ENCODE assay signal across 14 cellular contexts in the genomic region with DNA sequence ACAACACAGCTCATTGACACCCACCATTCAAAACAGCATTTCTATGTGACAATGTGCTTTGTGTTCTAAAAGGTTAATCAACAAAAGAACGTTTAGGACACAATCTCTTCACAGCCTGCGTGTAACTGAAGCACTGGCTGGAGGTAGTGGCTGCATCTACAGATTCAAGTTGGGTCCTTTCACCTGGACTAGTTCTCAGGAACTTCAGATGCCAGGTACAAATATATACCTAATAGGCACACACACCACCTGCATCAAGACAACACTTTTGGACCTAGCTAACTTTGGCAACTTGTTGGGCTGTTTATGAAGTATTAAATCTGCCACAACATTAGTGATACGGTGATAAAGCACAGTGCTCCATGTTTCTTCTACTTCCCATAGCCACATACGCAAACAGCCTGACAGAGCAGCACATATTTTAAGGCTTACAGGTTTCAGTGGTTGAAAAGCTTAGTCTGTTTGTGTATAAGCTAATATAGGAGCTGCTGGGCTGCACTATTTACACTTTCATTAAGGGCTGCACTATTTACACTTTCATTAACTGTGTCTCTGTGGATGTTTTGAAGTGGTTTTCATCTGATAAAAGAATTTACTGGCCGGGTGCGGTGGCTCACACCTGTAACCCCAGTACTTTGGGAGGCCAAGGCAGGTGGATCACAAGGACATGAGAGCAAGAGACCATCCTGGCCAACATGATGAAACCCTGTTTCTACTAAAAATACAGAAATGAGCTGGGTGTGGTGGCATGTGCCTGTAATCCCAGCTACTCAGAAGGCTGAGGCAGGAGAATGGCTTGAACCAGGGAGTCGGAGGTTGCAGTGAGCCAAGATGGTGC.
DNase-seq lines count a peak whose midpoint lies in the region; ATAC-seq and TF ChIP-seq lines count a peak whose summit lies in the region.
"Had no signal": no experiment of that assay in that cellular context is flagged by ENCODE, and none has a peak within 500 bp of the region (broad histone marks: within the 10 kb centered on the region; RNA-seq: fewer than 3 reads in every experiment).

No MANE protein-coding gene starts in this region.

- no peak overlapping the region for H3K4me3 Mint-ChIP-seq in activated naive CD8-positive, alpha-beta T cell treated with anti-CD3 and anti-CD28 coated beads, Interleukin-2, amount 50 U/mL, for 24 hours
- H3K4me3 Mint-ChIP-seq in activated naive CD8-positive, alpha-beta T cell treated with anti-CD3 and anti-CD28 coated beads for 36 hours = no peak overlapping the region
- H3K4me3 Mint-ChIP-seq: activated naive CD4-positive, alpha-beta T cell treated with anti-CD3 and anti-CD28 coated beads, Interleukin-2, amount 10 ng/mL, durations not matched to agents 7 days and 5 days had no signal

- no peak overlapping the region for H2AFZ ChIP-seq in smooth muscle cell (ENCODE audit: low read depth)
- H2AFZ ChIP-seq: parathyroid adenoma had no signal

- H3K27ac ChIP-seq in epithelial cell of prostate (peak overlapping the region; percentile 52), smooth muscle cell (ENCODE audit: low read depth) (peak overlapping the region; percentile 70)
- H3K27ac ChIP-seq: parathyroid adenoma, Peyer's patch had no signal

- ATAC-seq in activated naive CD8-positive, alpha-beta T cell treated with anti-CD3 and anti-CD28 coated beads, Interleukin-2, amount 50 U/mL, for 24 hours = no peak
- ATAC-seq in HG03378 (IDR thresholded peaks at IDR 0.05; ENCODE audit: unreplicated experiment) = no peak

- H3K9me3 Mint-ChIP-seq in activated naive CD8-positive, alpha-beta T cell treated with anti-CD3 and anti-CD28 coated beads, Interleukin-2, amount 50 U/mL, for 24 hours = no peaks in the 10 kb centered on the region
- no peaks in the 10 kb centered on the region for H3K9me3 Mint-ChIP-seq in activated naive CD8-positive, alpha-beta T cell treated with anti-CD3 and anti-CD28 coated beads for 36 hours
- H3K9me3 Mint-ChIP-seq: activated naive CD4-positive, alpha-beta T cell treated with anti-CD3 and anti-CD28 coated beads, Interleukin-2, amount 10 ng/mL, durations not matched to agents 7 days and 5 days had no signal

- H3K4me2 ChIP-seq in smooth muscle cell = peak overlapping the region; percentile 49

- no peak overlapping the region for H3K4me3 ChIP-seq in smooth muscle cell
- H3K4me3 ChIP-seq: MG63, Peyer's patch had no signal

- no peaks in the 10 kb centered on the region for H3K27me3 Mint-ChIP-seq in activated naive CD8-positive, alpha-beta T cell treated with anti-CD3 and anti-CD28 coated beads, Interleukin-2, amount 50 U/mL, for 24 hours
- H3K27me3 Mint-ChIP-seq in activated naive CD8-positive, alpha-beta T cell treated with anti-CD3 and anti-CD28 coated beads for 36 hours = no peaks in the 10 kb centered on the region
- H3K27me3 Mint-ChIP-seq: activated naive CD4-positive, alpha-beta T cell treated with anti-CD3 and anti-CD28 coated beads, Interleukin-2, amount 10 ng/mL, durations not matched to agents 7 days and 5 days had no signal

- WGBS in smooth muscle cell (ENCODE audit: low lambda C conversion rate) = 55% methylated on average over 7 of the region's 7 CpGs

- no peaks in the 10 kb centered on the region for H3K79me2 ChIP-seq in smooth muscle cell (ENCODE audit: low read depth)

- TF ChIP-seq CTCF in smooth muscle cell (IDR thresholded peaks at IDR 0.05; ENCODE audit: borderline replicate concordance, insufficient read depth, poor library complexity, severe bottlenecking) = no peak

- H3F3A ChIP-seq in smooth muscle cell (ENCODE audit: low read depth) = peaks cover 9% of the 10 kb centered on the region

- no peak for DNase-seq in activated naive CD8-positive, alpha-beta T cell treated with anti-CD3 and anti-CD28 coated beads, Interleukin-2, amount 50 U/mL, for 24 hours
- no peak for DNase-seq in activated naive CD8-positive, alpha-beta T cell treated with anti-CD3 and anti-CD28 coated beads for 36 hours
- DNase-seq in NCI-H774 (lab: John Stamatoyannopoulos, UW) (peak; percentile 63), epithelial cell of prostate (ENCODE audit: low read depth, low spot score) (no peak), smooth muscle cell (lab: John Stamatoyannopoulos, UW; ENCODE audit: unreplicated experiment) (no peak), mucosa of gallbladder (ENCODE audit: low spot score) (no peak), Kasumi-1 (lab: John Stamatoyannopoulos, UW) (no peak)
- DNase-seq: activated CD4-positive, alpha-beta T cell treated with anti-CD3 and anti-CD28 coated beads for 1 hour; activated naive CD4-positive, alpha-beta T cell treated with anti-CD3 and anti-CD28 coated beads, Interleukin-2, amount 10 ng/mL, durations not matched to agents 7 days and 5 days; foreskin melanocyte; MG63; Peyer's patch had no signal

- peaks cover 16% of the 10 kb centered on the region for H3K4me1 Mint-ChIP-seq in activated naive CD8-positive, alpha-beta T cell treated with anti-CD3 and anti-CD28 coated beads, Interleukin-2, amount 50 U/mL, for 24 hours
- peaks cover 21% of the 10 kb centered on the region for H3K4me1 Mint-ChIP-seq in activated naive CD8-positive, alpha-beta T cell treated with anti-CD3 and anti-CD28 coated beads for 36 hours

- no peaks in the 10 kb centered on the region for H3K9me3 ChIP-seq in smooth muscle cell (replicated peaks; ENCODE audit: low read depth)
- H3K9me3 ChIP-seq: MG63, Peyer's patch had no signal

- peak overlapping the region; percentile 43 for H3K9ac ChIP-seq in smooth muscle cell (ENCODE audit: low read depth)
- H3K9ac ChIP-seq: parathyroid adenoma had no signal

- peak overlapping the region; percentile 3 for H3K27ac Mint-ChIP-seq in activated naive CD8-positive, alpha-beta T cell treated with anti-CD3 and anti-CD28 coated beads, Interleukin-2, amount 50 U/mL, for 24 hours
- H3K27ac Mint-ChIP-seq in activated naive CD8-positive, alpha-beta T cell treated with anti-CD3 and anti-CD28 coated beads for 36 hours = no peak overlapping the region
- H3K27ac Mint-ChIP-seq: activated naive CD4-positive, alpha-beta T cell treated with anti-CD3 and anti-CD28 coated beads, Interleukin-2, amount 10 ng/mL, durations not matched to agents 7 days and 5 days had no signal

- peaks cover 36% of the 10 kb centered on the region for H3K4me1 ChIP-seq in smooth muscle cell (ENCODE audit: low read depth)
- H3K4me1 ChIP-seq: Peyer's patch had no signal

- peaks cover 17% of the 10 kb centered on the region for H3K36me3 Mint-ChIP-seq in activated naive CD8-positive, alpha-beta T cell treated with anti-CD3 and anti-CD28 coated beads, Interleukin-2, amount 50 U/mL, for 24 hours (ENCODE audit: low read depth)
- peaks cover 5% of the 10 kb centered on the region for H3K36me3 Mint-ChIP-seq in activated naive CD8-positive, alpha-beta T cell treated with anti-CD3 and anti-CD28 coated beads for 36 hours

- H3K27me3 ChIP-seq in smooth muscle cell (ENCODE audit: low read depth) = no peaks in the 10 kb centered on the region
- H3K27me3 ChIP-seq: MG63, Peyer's patch had no signal

- no peaks in the 10 kb centered on the region for H3K36me3 ChIP-seq in smooth muscle cell (ENCODE audit: low read depth)
- H3K36me3 ChIP-seq: MG63, Peyer's patch had no signal

- no peaks in the 10 kb centered on the region for H4K20me1 ChIP-seq in smooth muscle cell (ENCODE audit: low read depth)
